ENCODE assay signal across 5 cellular contexts in genomic region chrX:47885501-47885900, GRCh38.
"Had no signal": no experiment of that assay in that cellular context is flagged by ENCODE, and none has a peak within 500 bp of the region (broad histone marks: within the 10 kb centered on the region; RNA-seq: fewer than 3 reads in every experiment).

No MANE protein-coding gene starts in this region.

- DNase-seq: IMR-90, KBM-7, KG1 had no signal

- ATAC-seq: HepG2, K562 had no signal
